In genomic region chr5:179762079-179762780, GRCh38 we compare ENCODE assay signal across 8 cellular contexts. TPM values are rescaled to one million over a fixed set of nuclear protein-coding genes. Genes with fewer than 3 reads are reported as not detected.
A peak's percentile ranks its signal among the peaks of the same experiment; 100 is the strongest.
DNase-seq lines count a peak whose midpoint lies in the region; ATAC-seq and TF ChIP-seq lines count a peak whose summit lies in the region.

No MANE protein-coding gene starts in this region.

- DNase-seq in cardiac fibroblast (ENCODE audit: low read depth in 2 of 2) (peak; percentile 26 to 61), epidermal melanocyte (ENCODE audit: insufficient read length, low spot score) (no peak), cerebellar cortex (ENCODE audit: low spot score) (no peak)
- no peak for DNase-seq in natural killer cell treated with Interleukin-12 subunit alpha and Interleukin-12 subunit beta and Interleukin-15 and Interleukin-18, amount 100 ng/mL, for 72 hours (ENCODE audit: low spot score)

- H3K9me3 ChIP-seq in BLaER1 treated with 17β-estradiol and CSF1 and Interleukin-3, amounts not matched to agents 10 nM and 100 nM (replicated peaks in 1 of 11), result no peaks in the 10 kb centered on the region
- no peaks in the 10 kb centered on the region for H3K9me3 ChIP-seq in OCI-LY3 (ENCODE audit: insufficient read depth, low read length)

- peak overlapping the region; percentile 4 to 14 for H3K27ac Mint-ChIP-seq in natural killer cell treated with Interleukin-12 subunit alpha and Interleukin-12 subunit beta and Interleukin-15 and Interleukin-18, amount 100 ng/mL, for 72 hours

- peaks cover 88% of the 10 kb centered on the region for H3K79me2 ChIP-seq in OCI-LY3 (ENCODE audit: low read length)

- 0 out of 22 replicates have a peak overlapping the region, but pooled peaks of 2 of the 11 experiments have one; percentile 2 to 24 for H3K9ac ChIP-seq in BLaER1 treated with 17β-estradiol and CSF1 and Interleukin-3, amounts not matched to agents 10 nM and 100 nM
- peak overlapping the region; percentile 6; the same call in 1 of the 2 replicates for H3K9ac ChIP-seq in OCI-LY3 (ENCODE audit: low read length)

- no peaks in the 10 kb centered on the region for H3K9me3 Mint-ChIP-seq in natural killer cell treated with Interleukin-12 subunit alpha and Interleukin-12 subunit beta and Interleukin-15 and Interleukin-18, amount 100 ng/mL, for 72 hours

- peaks cover 96 to 100% (median 100%) of the 10 kb centered on the region in 11 experiments for H4K20me1 ChIP-seq in BLaER1 treated with 17β-estradiol and CSF1 and Interleukin-3, amounts not matched to agents 10 nM and 100 nM
- H4K20me1 ChIP-seq in OCI-LY3 (ENCODE audit: insufficient read depth, low read length), result peaks cover 54% of the 10 kb centered on the region

- H3K36me3 Mint-ChIP-seq in natural killer cell treated with Interleukin-12 subunit alpha and Interleukin-12 subunit beta and Interleukin-15 and Interleukin-18, amount 100 ng/mL, for 72 hours, result no peaks in the 10 kb centered on the region

- H3K36me3 ChIP-seq in BLaER1 treated with 17β-estradiol and CSF1 and Interleukin-3, amounts not matched to agents 10 nM and 100 nM, result peaks cover 17 to 60% (median 44%) of the 10 kb centered on the region in 11 experiments
- H3K36me3 ChIP-seq in OCI-LY3 (replicated peaks; ENCODE audit: low read depth, low read length), result peaks cover 25% of the 10 kb centered on the region

- no peak overlapping the region for H2AFZ ChIP-seq in OCI-LY3 (ENCODE audit: low read depth, low read length)

- peak; percentile 50 for ATAC-seq in GM19043 (IDR thresholded peaks at IDR 0.05; ENCODE audit: low read depth, unreplicated experiment)
- peak; percentile 60 to 69 for ATAC-seq in natural killer cell treated with Interleukin-12 subunit alpha and Interleukin-12 subunit beta and Interleukin-15 and Interleukin-18, amount 100 ng/mL, for 72 hours
- no peak for ATAC-seq in HG02884 (IDR thresholded peaks at IDR 0.05; ENCODE audit: unreplicated experiment)

- H3K27ac ChIP-seq in BLaER1 treated with 17β-estradiol and CSF1 and Interleukin-3, amounts not matched to agents 10 nM and 100 nM, result peak overlapping the region in 7 of 11 experiments; percentile 26 to 46 (median 36); a peak in 10 of 22 replicates
- peak overlapping the region; percentile 98 for H3K27ac ChIP-seq in OCI-LY3 (ENCODE audit: low read length)

- H3K4me3 ChIP-seq in BLaER1 treated with 17β-estradiol and CSF1 and Interleukin-3, amounts not matched to agents 10 nM and 100 nM, result no peak overlapping the region
- H3K4me3 ChIP-seq in OCI-LY3 (ENCODE audit: low read length), result no peak overlapping the region
- H3K4me3 ChIP-seq in cardiac fibroblast (replicated peaks in 1 of 2; ENCODE audit: low read depth in 2 of 2, low read length in 2 of 2), result no peak overlapping the region

- no peak overlapping the region for H3K4me3 Mint-ChIP-seq in natural killer cell treated with Interleukin-12 subunit alpha and Interleukin-12 subunit beta and Interleukin-15 and Interleukin-18, amount 100 ng/mL, for 72 hours

- H3K4me1 Mint-ChIP-seq in natural killer cell treated with Interleukin-12 subunit alpha and Interleukin-12 subunit beta and Interleukin-15 and Interleukin-18, amount 100 ng/mL, for 72 hours (ENCODE audit: low read depth in 2 of 2), result peaks cover 42 to 45% of the 10 kb centered on the region in 2 donors

- H3K27me3 ChIP-seq in BLaER1 treated with 17β-estradiol and CSF1 and Interleukin-3, amounts not matched to agents 10 nM and 100 nM, result no peaks in the 10 kb centered on the region
- no peaks in the 10 kb centered on the region for H3K27me3 ChIP-seq in OCI-LY3 (ENCODE audit: low read depth, low read length)

- peaks cover 33 to 100% (median 84%) of the 10 kb centered on the region in 10 experiments for H3K4me1 ChIP-seq in BLaER1 treated with 17β-estradiol and CSF1 and Interleukin-3, amounts not matched to agents 10 nM and 100 nM
- peaks cover 61% of the 10 kb centered on the region for H3K4me1 ChIP-seq in OCI-LY3 (ENCODE audit: low read length)

- H3K4me2 ChIP-seq in BLaER1 treated with 17β-estradiol and CSF1 and Interleukin-3, amounts not matched to agents 10 nM and 100 nM, result peak overlapping the region; percentile 22 to 91 (median 66); a peak in 21 of 22 replicates
- peak overlapping the region; percentile 38 for H3K4me2 ChIP-seq in OCI-LY3 (ENCODE audit: low read length)

- no peak for TF ChIP-seq CTCF in OCI-LY3 (IDR thresholded peaks at IDR 0.05; ENCODE audit: low read depth, low read length)
- TF ChIP-seq CTCF in cardiac fibroblast (IDR thresholded peaks at IDR 0.05; ENCODE audit: low read depth, low read length), result no peak

- H3K27me3 Mint-ChIP-seq in natural killer cell treated with Interleukin-12 subunit alpha and Interleukin-12 subunit beta and Interleukin-15 and Interleukin-18, amount 100 ng/mL, for 72 hours, result no peaks in the 10 kb centered on the region

RNA-seq across cellular contexts. Expression of gene MAML1, which starts 29.6 kb away (rescaled TPM):
- 10 to 100 TPM; 31.4 to 41.1 TPM for total RNA-seq in natural killer cell treated with Interleukin-12 subunit alpha and Interleukin-12 subunit beta and Interleukin-15 and Interleukin-18, amount 100 ng/mL, for 72 hours

RNA-seq across cellular contexts. Expression of gene LTC4S, which starts 31.6 kb away (rescaled TPM):
- 1 to 10 TPM; 2.9 to 4.0 TPM for total RNA-seq in natural killer cell treated with Interleukin-12 subunit alpha and Interleukin-12 subunit beta and Interleukin-15 and Interleukin-18, amount 100 ng/mL, for 72 hours

RNA-seq across cellular contexts. Expression of gene MGAT4B, which starts 44.4 kb away (rescaled TPM):
- 100 to 1,000 TPM in 1 of 2 donors, 10 to 100 TPM in 1; 73.2 to 105 TPM for total RNA-seq in natural killer cell treated with Interleukin-12 subunit alpha and Interleukin-12 subunit beta and Interleukin-15 and Interleukin-18, amount 100 ng/mL, for 72 hours

RNA-seq across cellular contexts. Expression of gene SQSTM1, which starts 58.5 kb away (rescaled TPM):
- total RNA-seq in natural killer cell treated with Interleukin-12 subunit alpha and Interleukin-12 subunit beta and Interleukin-15 and Interleukin-18, amount 100 ng/mL, for 72 hours, result 100 to 1,000 TPM; 218 to 332 TPM

Comparison
In these comparisons a context has a peak if more than half of its experiments do, and no peak if none do; other contexts are left out.
1. DNase-seq: peak in cardiac fibroblast (2 of 2); none in natural killer cell treated with Interleukin-12 subunit alpha and Interleukin-12 subunit beta and Interleukin-15 and Interleukin-18, amount 100 ng/mL, for 72 hours (single experiment), epidermal melanocyte (single experiment) and cerebellar cortex (single experiment).